Comparison of ENCODE assay signal across 3 cellular contexts in genomic region chr13:66853559-66853958, GRCh38.
TF ChIP-seq lines count a peak whose summit lies in the region.

No MANE protein-coding gene starts in this region.

TF ChIP-seq in SK-N-SH, 30 proteins besides CTCF, POLR2A, EP300 and RAD21:
- TF ChIP-seq RFX5 (IDR thresholded peaks at IDR 0.05; ENCODE audit: low read length) (no peak), JUND (IDR thresholded peaks at IDR 0.05) (no peak), FOXJ3 (CRISPR knock-in tag; IDR thresholded peaks at IDR 0.05) (no peak), ELF1 (IDR thresholded peaks at IDR 0.05) (no peak), POLR2AphosphoS5 (IDR thresholded peaks at IDR 0.05; ENCODE audit: low read depth, low read length) (no peak), RCOR1 (IDR thresholded peaks at IDR 0.05; ENCODE audit: low read length) (no peak), FOSL2 (IDR thresholded peaks at IDR 0.05; ENCODE audit: borderline replicate concordance, low read depth) (no peak), USF1 (IDR thresholded peaks at IDR 0.05; ENCODE audit: borderline replicate concordance, low read depth) (no peak), TCF12 (IDR thresholded peaks at IDR 0.05) (no peak), MXI1 (IDR thresholded peaks at IDR 0.05; ENCODE audit: low read depth, low read length) (no peak), GATA2 (CRISPR knock-in tag; IDR thresholded peaks at IDR 0.05) (no peak)
- TF ChIP-seq, protein P1, sequence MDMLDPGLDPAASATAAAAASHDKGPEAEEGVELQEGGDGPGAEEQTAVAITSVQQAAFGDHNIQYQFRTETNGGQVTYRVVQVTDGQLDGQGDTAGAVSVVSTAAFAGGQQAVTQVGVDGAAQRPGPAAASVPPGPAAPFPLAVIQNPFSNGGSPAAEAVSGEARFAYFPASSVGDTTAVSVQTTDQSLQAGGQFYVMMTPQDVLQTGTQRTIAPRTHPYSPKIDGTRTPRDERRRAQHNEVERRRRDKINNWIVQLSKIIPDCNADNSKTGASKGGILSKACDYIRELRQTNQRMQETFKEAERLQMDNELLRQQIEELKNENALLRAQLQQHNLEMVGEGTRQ (IDR thresholded peaks at IDR 0.05; ENCODE audit: borderline replicate concordance, low read depth, low read length) = no peak
- TF ChIP-seq, protein P2, sequence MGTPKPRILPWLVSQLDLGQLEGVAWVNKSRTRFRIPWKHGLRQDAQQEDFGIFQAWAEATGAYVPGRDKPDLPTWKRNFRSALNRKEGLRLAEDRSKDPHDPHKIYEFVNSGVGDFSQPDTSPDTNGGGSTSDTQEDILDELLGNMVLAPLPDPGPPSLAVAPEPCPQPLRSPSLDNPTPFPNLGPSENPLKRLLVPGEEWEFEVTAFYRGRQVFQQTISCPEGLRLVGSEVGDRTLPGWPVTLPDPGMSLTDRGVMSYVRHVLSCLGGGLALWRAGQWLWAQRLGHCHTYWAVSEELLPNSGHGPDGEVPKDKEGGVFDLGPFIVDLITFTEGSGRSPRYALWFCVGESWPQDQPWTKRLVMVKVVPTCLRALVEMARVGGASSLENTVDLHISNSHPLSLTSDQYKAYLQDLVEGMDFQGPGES (IDR thresholded peaks at IDR 0.05; ENCODE audit: low read depth, low read length) = no peak
- TF ChIP-seq, protein P3, sequence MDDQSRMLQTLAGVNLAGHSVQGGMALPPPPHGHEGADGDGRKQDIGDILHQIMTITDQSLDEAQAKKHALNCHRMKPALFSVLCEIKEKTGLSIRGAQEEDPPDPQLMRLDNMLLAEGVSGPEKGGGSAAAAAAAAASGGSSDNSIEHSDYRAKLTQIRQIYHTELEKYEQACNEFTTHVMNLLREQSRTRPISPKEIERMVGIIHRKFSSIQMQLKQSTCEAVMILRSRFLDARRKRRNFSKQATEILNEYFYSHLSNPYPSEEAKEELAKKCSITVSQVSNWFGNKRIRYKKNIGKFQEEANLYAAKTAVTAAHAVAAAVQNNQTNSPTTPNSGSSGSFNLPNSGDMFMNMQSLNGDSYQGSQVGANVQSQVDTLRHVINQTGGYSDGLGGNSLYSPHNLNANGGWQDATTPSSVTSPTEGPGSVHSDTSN (IDR thresholded peaks at IDR 0.05) = no peak

TF ChIP-seq in SK-N-SH treated with all-trans-retinoic acid at 6 μM for 48 hours, 23 proteins besides CTCF, POLR2A, EP300 and RAD21:
- no peak for TF ChIP-seq ISL1 (CRISPR knock-in tag; IDR thresholded peaks at IDR 0.05)
- no peak for TF ChIP-seq TSHZ2 (CRISPR knock-in tag; IDR thresholded peaks at IDR 0.05)
- TF ChIP-seq OSR1 (CRISPR knock-in tag; IDR thresholded peaks at IDR 0.05) = no peak
- TF ChIP-seq POU6F1 (CRISPR knock-in tag; IDR thresholded peaks at IDR 0.05; ENCODE audit: borderline replicate concordance, low read depth) = no peak

TF ChIP-seq in endothelial cell of umbilical vein, 7 proteins besides CTCF, POLR2A, EP300 and RAD21:
- no peak for TF ChIP-seq POLR2AphosphoS5 (IDR thresholded peaks at IDR 0.05; ENCODE audit: insufficient read depth, low read depth, low read length)
- no peak for TF ChIP-seq JUN (IDR thresholded peaks at IDR 0.05; ENCODE audit: borderline replicate concordance, insufficient read depth, insufficient read length, low read depth)
- no peak for TF ChIP-seq GATA2 (IDR thresholded peaks at IDR 0.05; ENCODE audit: insufficient read depth, insufficient read length, low read depth, low read length)
- TF ChIP-seq MAX (IDR thresholded peaks at IDR 0.05; ENCODE audit: insufficient read depth, insufficient read length) = no peak
- TF ChIP-seq EZH2 (IDR thresholded peaks at IDR 0.05; ENCODE audit: borderline replicate concordance, low read depth, low read length, severe bottlenecking) = no peak
- no peak for TF ChIP-seq MYC (IDR thresholded peaks at IDR 0.05; ENCODE audit: low read depth, low read length)
- TF ChIP-seq FOS (IDR thresholded peaks at IDR 0.05; ENCODE audit: borderline replicate concordance, insufficient read depth, low read length) = no peak
